ENCODE assay signal across 8 cellular contexts in the genomic region with DNA sequence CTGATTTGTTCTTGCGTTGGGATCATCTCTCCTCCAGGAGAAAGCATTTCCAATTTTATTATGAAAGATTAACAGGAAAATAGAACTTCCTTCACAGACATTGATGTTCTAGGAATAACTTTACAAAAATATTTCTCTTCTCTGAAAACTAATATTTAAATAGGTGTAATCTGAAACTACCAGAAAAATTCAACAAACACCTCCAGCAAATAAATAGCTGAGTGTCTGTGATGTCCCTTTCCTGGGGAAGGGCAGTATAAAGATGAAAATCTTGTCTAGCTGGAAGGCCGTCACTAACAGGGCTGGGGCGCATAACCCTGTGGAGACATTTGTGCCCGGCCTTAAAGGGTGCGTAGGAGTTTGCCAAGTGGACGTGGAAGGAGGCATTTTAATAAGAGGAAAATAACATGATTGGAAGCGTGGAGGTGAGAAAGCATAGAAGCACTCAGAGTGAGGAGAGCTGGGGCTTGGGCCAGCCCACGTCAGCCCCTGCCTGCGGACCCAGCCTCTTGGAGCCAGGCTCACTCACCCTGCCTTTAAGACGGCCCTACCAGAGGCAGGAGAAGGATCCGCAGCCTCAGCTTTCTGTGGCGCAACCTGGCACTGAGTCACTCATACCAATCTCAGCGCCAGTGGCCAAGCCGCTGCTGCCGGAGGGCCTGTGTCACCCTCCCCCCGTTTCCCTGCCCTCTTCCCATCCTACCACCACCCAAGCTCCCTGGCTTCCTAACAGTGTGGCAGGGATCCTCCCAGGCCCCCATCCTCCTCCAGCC.
A peak's percentile ranks its signal among the peaks of the same experiment; 100 is the strongest.
DNase-seq lines count a peak whose midpoint lies in the region; ATAC-seq, FAIRE-seq and TF ChIP-seq lines count a peak whose summit lies in the region.

No MANE protein-coding gene starts in this region.

- H3K9me3 ChIP-seq in right lobe of liver = no peaks in the 10 kb centered on the region

- DNase-seq in activated T-helper 1 cell treated with Interleukin-2 at 50 U/mL for 16 hours (ENCODE audit: low read depth) = peak; percentile 10
- peak in 1 of 3 donors; percentile 55 for DNase-seq in right lobe of liver
- peak; percentile 85 for DNase-seq in urothelium cell line (ENCODE audit: low spot score)
- DNase-seq in NCI-H187 treated with DMSO at 0.1 percent for 48 hours (lab: John Stamatoyannopoulos, UW) = no peak

- peaks cover 31 to 37% (median 35%) of the 10 kb centered on the region in 3 donors for H3K4me1 Mint-ChIP-seq in IgD-negative memory B cell

- H3K27ac ChIP-seq in right lobe of liver = no peak overlapping the region

- H3K4me1 ChIP-seq in right lobe of liver = peaks cover 0 to 16% (median 8%) of the 10 kb centered on the region in 4 donors

- H3K36me3 ChIP-seq in right lobe of liver = no peaks in the 10 kb centered on the region

- no peak for TF ChIP-seq POLR2A in right lobe of liver (IDR thresholded peaks at IDR 0.05)

- FAIRE-seq in urothelium cell line (lab: Jason Lieb, UNC) = no peak

- no peaks in the 10 kb centered on the region for H3K27me3 Mint-ChIP-seq in IgD-negative memory B cell

- 69% methylated on average over 7 of the region's 16 CpGs for WGBS in right lobe of liver (ENCODE audit: insufficient coverage, low coverage, low lambda C conversion rate, missing lambda C conversion rate)

- TF ChIP-seq CTCF in right lobe of liver (IDR thresholded peaks at IDR 0.05) = no peak

- H3K27me3 ChIP-seq in right lobe of liver = no peaks in the 10 kb centered on the region

- no peaks in the 10 kb centered on the region for H3K9me3 Mint-ChIP-seq in IgD-negative memory B cell

- H3K27ac Mint-ChIP-seq in IgD-negative memory B cell = peak overlapping the region in 1 of 3 donors; percentile 88

- peak overlapping the region in 3 of 4 donors; percentile 71 to 89 (median 86) for H3K4me3 Mint-ChIP-seq in IgD-negative memory B cell

- ATAC-seq in GM19025 (IDR thresholded peaks at IDR 0.05; ENCODE audit: low read depth, unreplicated experiment) (peak; percentile 24), right lobe of liver (peak; percentile 5 to 68 (median 35)), GM21737 (IDR thresholded peaks at IDR 0.05; ENCODE audit: unreplicated experiment) (no peak), GM18858 (IDR thresholded peaks at IDR 0.05; ENCODE audit: unreplicated experiment) (no peak)

- intact Hi-C loops in right lobe of liver (cut with DNase I) = no loop called here

- H3K4me3 ChIP-seq in right lobe of liver = no peak overlapping the region

- H3K36me3 Mint-ChIP-seq in IgD-negative memory B cell = peaks cover 4% of the 10 kb centered on the region

Comparison
In these comparisons a context has a peak if more than half of its experiments do, and no peak if none do; other contexts are left out.
1. ATAC-seq: peak in GM19025 (single experiment) and right lobe of liver (4 of 4); none in GM21737 (single experiment) and GM18858 (single experiment).